ENCODE assay signal across 15 cellular contexts in the genomic region with DNA sequence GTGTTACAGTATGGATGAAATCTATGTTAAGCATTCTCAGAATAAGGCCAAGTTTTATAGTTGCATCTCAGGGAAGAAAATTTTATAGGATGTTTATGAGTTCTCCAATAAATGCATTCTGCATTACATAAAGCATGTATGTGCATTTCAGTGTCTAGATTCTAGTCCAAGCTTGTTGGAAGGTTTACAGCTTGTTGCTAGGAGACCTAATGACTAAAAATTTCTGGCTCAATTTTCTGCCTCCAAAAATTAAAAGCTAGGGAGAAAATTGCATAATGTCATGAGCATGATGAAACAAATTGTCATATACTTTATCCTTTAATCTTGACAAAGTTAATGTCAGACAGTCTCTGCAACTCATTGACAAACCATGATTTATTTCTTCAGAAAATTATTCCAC. TPM values are rescaled to one million over a fixed set of nuclear protein-coding genes. Genes with fewer than 3 reads are reported as not detected.
A peak's percentile ranks its signal among the peaks of the same experiment; 100 is the strongest.
DNase-seq lines count a peak whose midpoint lies in the region; ATAC-seq and TF ChIP-seq lines count a peak whose summit lies in the region.
"Had no signal": no experiment of that assay in that cellular context is flagged by ENCODE, and none has a peak within 500 bp of the region (broad histone marks: within the 10 kb centered on the region; RNA-seq: fewer than 3 reads in every experiment).

No MANE protein-coding gene starts in this region.

- TF ChIP-seq CTCF in PC-3 (conservative IDR thresholded peaks at IDR 0.05; ENCODE audit: low read depth, low read length), result no peak

- no peaks in the 10 kb centered on the region for H3F3A ChIP-seq in PC-3 (ENCODE audit: low read length, unreplicated experiment)

- no peaks in the 10 kb centered on the region for H3K9me3 ChIP-seq in PC-3 (ENCODE audit: low read length)
- H3K9me3 ChIP-seq: SJSA1, tibial artery had no signal

- H3K27ac ChIP-seq in PC-3 (ENCODE audit: low read length) (no peak overlapping the region), epithelial cell of prostate (peak overlapping the region; percentile 58)
- H3K27ac ChIP-seq: SJSA1, tibial artery had no signal

- no peak overlapping the region for H3K9ac ChIP-seq in PC-3 (ENCODE audit: low read length)

- no peaks in the 10 kb centered on the region for H3K27me3 Mint-ChIP-seq in activated T-cell treated with anti-CD3 and anti-CD28 coated beads, Interleukin-2, amount 50 U/mL, for 24 hours
- H3K27me3 Mint-ChIP-seq: natural killer cell treated with Interleukin-12 subunit alpha and Interleukin-12 subunit beta and Interleukin-15 and Interleukin-18, amount 100 ng/mL, for 72 hours had no signal

- no peaks in the 10 kb centered on the region for H3K27me3 ChIP-seq in PC-3 (ENCODE audit: low read length)
- H3K27me3 ChIP-seq: tibial artery had no signal

- H3K36me3 Mint-ChIP-seq in activated T-cell treated with anti-CD3 and anti-CD28 coated beads, Interleukin-2, amount 50 U/mL, for 24 hours (ENCODE audit: low read depth), result no peaks in the 10 kb centered on the region
- H3K36me3 Mint-ChIP-seq: natural killer cell treated with Interleukin-12 subunit alpha and Interleukin-12 subunit beta and Interleukin-15 and Interleukin-18, amount 100 ng/mL, for 72 hours had no signal

- H3K4me2 ChIP-seq in PC-3 (ENCODE audit: low read length), result no peak overlapping the region

- CTCF ChIA-PET in PC-3 (lab: Charles Lee), result interaction anchor here (0.7 kb wide), 1 partner anchor 334 kb away, joined by 3 read pairs; no protein-coding TSS in a partner anchor

- POLR2A ChIA-PET in PC-3 (lab: Charles Lee; ENCODE audit: unreplicated experiment), result no interaction called here

- no peaks in the 10 kb centered on the region for H3K36me3 ChIP-seq in PC-3 (ENCODE audit: low read depth, low read length)
- H3K36me3 ChIP-seq: SJSA1, tibial artery had no signal

- no peak overlapping the region for H3K4me3 Mint-ChIP-seq in activated T-cell treated with anti-CD3 and anti-CD28 coated beads, Interleukin-2, amount 50 U/mL, for 24 hours
- H3K4me3 Mint-ChIP-seq: activated T-cell treated with anti-CD3 and anti-CD28 coated beads, Interleukin-2, amount 50 U/mL, for 72 hours; natural killer cell treated with Interleukin-12 subunit alpha and Interleukin-12 subunit beta and Interleukin-15 and Interleukin-18, amount 100 ng/mL, for 72 hours had no signal

- H3K79me2 ChIP-seq in PC-3 (ENCODE audit: low read length), result no peaks in the 10 kb centered on the region

- H4K20me1 ChIP-seq in PC-3 (ENCODE audit: low read length), result no peaks in the 10 kb centered on the region

- no peaks in the 10 kb centered on the region for H3K4me1 ChIP-seq in PC-3 (ENCODE audit: insufficient read depth, low read length)
- H3K4me1 ChIP-seq: SJSA1, tibial artery had no signal

- H3K4me3 ChIP-seq in PC-3 (ENCODE audit: low read length), result no peak overlapping the region
- H3K4me3 ChIP-seq: SJSA1, tibial artery had no signal

- DNase-seq in NCI-H1105 treated with DMSO at 0.1 percent for 48 hours (lab: John Stamatoyannopoulos, UW), result peak; percentile 14
- DNase-seq in NCI-H1105 (lab: John Stamatoyannopoulos, UW), result no peak
- peak; percentile 28 for DNase-seq in PC-3
- peak; percentile 46 for DNase-seq in epithelial cell of prostate (ENCODE audit: low read depth, low spot score)
- no peak for DNase-seq in sciatic nerve (ENCODE audit: low spot score)
- DNase-seq in activated CD4-positive, CD25-positive, alpha-beta regulatory T cell treated with anti-CD3 and anti-CD28 coated beads, Interleukin-2, amount 50 U/mL, for 72 hours, result no peak
- DNase-seq in activated T-cell treated with anti-CD3 and anti-CD28 coated beads, Interleukin-2, amount 50 U/mL, for 24 hours, result no peak
- DNase-seq: activated T-cell treated with anti-CD3 and anti-CD28 coated beads, Interleukin-2, amount 50 U/mL, for 72 hours; islet precursor cell; tibial artery had no signal

- peaks cover 3% of the 10 kb centered on the region for H3K9me3 Mint-ChIP-seq in activated T-cell treated with anti-CD3 and anti-CD28 coated beads, Interleukin-2, amount 50 U/mL, for 24 hours
- H3K9me3 Mint-ChIP-seq: activated T-cell treated with anti-CD3 and anti-CD28 coated beads, Interleukin-2, amount 50 U/mL, for 72 hours had no signal

- no peak overlapping the region for H2AFZ ChIP-seq in PC-3 (ENCODE audit: low read length)

- BruUV-seq in PC-3 (replicated peaks; lab: Mats Ljungman, UMichigan), result no TSS peak

- peaks cover 42% of the 10 kb centered on the region for H3K4me1 Mint-ChIP-seq in activated T-cell treated with anti-CD3 and anti-CD28 coated beads, Interleukin-2, amount 50 U/mL, for 24 hours (ENCODE audit: low read depth)

- no peaks in the 10 kb centered on the region for H3K9me2 ChIP-seq in PC-3 (replicated peaks; ENCODE audit: low read length)

- ATAC-seq in PC-3, result no peak
- ATAC-seq in sciatic nerve, result peak; percentile 50
- no peak for ATAC-seq in GM21367 (IDR thresholded peaks at IDR 0.05; ENCODE audit: unreplicated experiment)
- ATAC-seq: activated T-cell treated with anti-CD3 and anti-CD28 coated beads, Interleukin-2, amount 50 U/mL, for 72 hours; natural killer cell treated with Interleukin-12 subunit alpha and Interleukin-12 subunit beta and Interleukin-15 and Interleukin-18, amount 100 ng/mL, for 72 hours had no signal

- intact Hi-C loops in PC-3 (cut with micrococcal nuclease) (no loop called here), sciatic nerve (cut with DNase I) (no loop called here)

- H3K27ac Mint-ChIP-seq in activated T-cell treated with anti-CD3 and anti-CD28 coated beads, Interleukin-2, amount 50 U/mL, for 24 hours, result no peak overlapping the region
- H3K27ac Mint-ChIP-seq: activated T-cell treated with anti-CD3 and anti-CD28 coated beads, Interleukin-2, amount 50 U/mL, for 72 hours; natural killer cell treated with Interleukin-12 subunit alpha and Interleukin-12 subunit beta and Interleukin-15 and Interleukin-18, amount 100 ng/mL, for 72 hours had no signal

RNA-seq across cellular contexts. Expression of gene LIPM, which starts 18.5 kb away (rescaled TPM):
- total RNA-seq in PC-3 (2014; rRNA removed) (not detected in 2 replicates), sciatic nerve (not detected)
- total RNA-seq: activated T-cell treated with anti-CD3 and anti-CD28 coated beads, Interleukin-2, amount 50 U/mL, for 72 hours; natural killer cell treated with Interleukin-12 subunit alpha and Interleukin-12 subunit beta and Interleukin-15 and Interleukin-18, amount 100 ng/mL, for 72 hours; NCI-H460; SJSA1 had no signal

RNA-seq across cellular contexts. Expression of gene ANKRD22, which starts 30.7 kb away (rescaled TPM):
- total RNA-seq in PC-3 (2014; rRNA removed) (5.0 and 6.2 TPM in 2 replicates), sciatic nerve (not detected)
- total RNA-seq: SJSA1, skeletal muscle tissue had no signal

RNA-seq across cellular contexts. Expression of gene STAMBPL1, which starts 59.1 kb away (rescaled TPM):
- 15.7 and 19.5 TPM in 2 replicates for total RNA-seq in PC-3 (2014; rRNA removed)
- 13.6 TPM for total RNA-seq in sciatic nerve

Comparison
In these comparisons a context has a peak if more than half of its experiments do, and no peak if none do; other contexts are left out.
1. DNase-seq: peak in NCI-H1105 treated with DMSO at 0.1 percent for 48 hours (single experiment), PC-3 (single experiment) and epithelial cell of prostate (single experiment); none in NCI-H1105 (single experiment), sciatic nerve (single experiment), activated CD4-positive, CD25-positive, alpha-beta regulatory T cell treated with anti-CD3 and anti-CD28 coated beads, Interleukin-2, amount 50 U/mL, for 72 hours (single experiment) and activated T-cell treated with anti-CD3 and anti-CD28 coated beads, Interleukin-2, amount 50 U/mL, for 24 hours (single experiment).